Comparison of ENCODE assay signal across 1 cellular context in the genomic region with DNA sequence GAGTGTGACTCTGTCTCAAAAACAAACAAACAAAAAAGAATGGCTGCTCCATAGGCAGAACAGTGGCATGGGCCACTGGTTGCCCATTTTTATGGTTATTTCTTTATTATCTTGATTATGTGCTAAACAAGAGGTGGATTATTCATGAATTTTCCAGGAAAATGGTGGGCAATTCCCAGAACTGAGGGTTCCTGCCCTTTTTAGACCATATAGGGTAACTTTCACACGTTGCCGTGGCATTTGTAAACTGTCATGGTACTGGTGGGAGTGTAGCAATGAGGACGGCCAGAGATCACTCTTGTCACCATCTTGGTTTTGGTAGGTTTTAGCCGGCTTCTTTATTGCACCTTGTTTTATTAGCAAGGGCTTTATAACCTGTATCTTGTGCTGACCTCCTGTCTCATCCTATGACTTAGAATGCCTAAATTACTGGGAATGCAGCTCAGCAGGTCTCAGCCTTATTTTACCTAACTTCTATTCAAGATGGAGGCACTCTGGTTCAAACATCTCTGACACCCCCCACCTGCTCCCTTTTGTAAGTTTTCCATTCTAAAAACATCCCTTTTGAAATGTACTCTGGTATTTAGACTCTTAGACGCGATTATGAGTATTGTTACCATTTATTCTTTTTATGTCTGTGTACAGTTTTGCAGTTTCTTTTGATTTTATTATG.
TF ChIP-seq lines count a peak whose summit lies in the region.

No MANE protein-coding gene starts in this region.

TF ChIP-seq in K562, 482 proteins besides CTCF, POLR2A, EP300 and RAD21 (continued from another document and continues in another):
- TF ChIP-seq, protein P1, sequence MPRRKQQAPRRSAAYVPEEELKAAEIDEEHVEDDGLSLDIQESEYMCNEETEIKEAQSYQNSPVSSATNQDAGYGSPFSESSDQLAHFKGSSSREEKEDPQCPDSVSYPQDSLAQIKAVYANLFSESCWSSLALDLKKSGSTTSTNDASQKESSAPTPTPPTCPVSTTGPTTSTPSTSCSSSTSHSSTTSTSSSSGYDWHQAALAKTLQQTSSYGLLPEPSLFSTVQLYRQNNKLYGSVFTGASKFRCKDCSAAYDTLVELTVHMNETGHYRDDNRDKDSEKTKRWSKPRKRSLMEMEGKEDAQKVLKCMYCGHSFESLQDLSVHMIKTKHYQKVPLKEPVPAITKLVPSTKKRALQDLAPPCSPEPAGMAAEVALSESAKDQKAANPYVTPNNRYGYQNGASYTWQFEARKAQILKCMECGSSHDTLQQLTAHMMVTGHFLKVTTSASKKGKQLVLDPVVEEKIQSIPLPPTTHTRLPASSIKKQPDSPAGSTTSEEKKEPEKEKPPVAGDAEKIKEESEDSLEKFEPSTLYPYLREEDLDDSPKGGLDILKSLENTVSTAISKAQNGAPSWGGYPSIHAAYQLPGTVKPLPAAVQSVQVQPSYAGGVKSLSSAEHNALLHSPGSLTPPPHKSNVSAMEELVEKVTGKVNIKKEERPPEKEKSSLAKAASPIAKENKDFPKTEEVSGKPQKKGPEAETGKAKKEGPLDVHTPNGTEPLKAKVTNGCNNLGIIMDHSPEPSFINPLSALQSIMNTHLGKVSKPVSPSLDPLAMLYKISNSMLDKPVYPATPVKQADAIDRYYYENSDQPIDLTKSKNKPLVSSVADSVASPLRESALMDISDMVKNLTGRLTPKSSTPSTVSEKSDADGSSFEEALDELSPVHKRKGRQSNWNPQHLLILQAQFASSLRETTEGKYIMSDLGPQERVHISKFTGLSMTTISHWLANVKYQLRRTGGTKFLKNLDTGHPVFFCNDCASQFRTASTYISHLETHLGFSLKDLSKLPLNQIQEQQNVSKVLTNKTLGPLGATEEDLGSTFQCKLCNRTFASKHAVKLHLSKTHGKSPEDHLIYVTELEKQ (CRISPR knock-in tag; IDR thresholded peaks at IDR 0.05): no peak
- TF ChIP-seq YY1 (IDR thresholded peaks at IDR 0.05; ENCODE audit: borderline replicate concordance in 1 of 3, control insufficient read depth in 1 of 3, extremely low read depth in 1 of 3, insufficient read depth in 3 of 3, insufficient read length in 1 of 3, insufficient replicate concordance in 2 of 3, low read depth in 1 of 3, low read length in 2 of 3) (no peak), ZNF217 (CRISPR knock-in tag; IDR thresholded peaks at IDR 0.05) (no peak), BCOR (IDR thresholded peaks at IDR 0.05) (no peak), CTBP1 (IDR thresholded peaks at IDR 0.05; ENCODE audit: borderline replicate concordance) (no peak), PHB (CRISPR knock-in tag; IDR thresholded peaks at IDR 0.05) (no peak), RFX7 (CRISPR knock-in tag; IDR thresholded peaks at IDR 0.05) (no peak), ETV1 (tag; conservative IDR thresholded peaks at IDR 0.05; ENCODE audit: low read depth) (no peak; the same call in 1 of the 2 replicates), ZBTB7A (IDR thresholded peaks at IDR 0.05; ENCODE audit: borderline replicate concordance, control insufficient read depth, low read depth, low read length) (no peak), SRF (CRISPR knock-in tag; IDR thresholded peaks at IDR 0.05) (peak in 1 of 2 experiments; percentile 90; a peak in 1 of 4 replicates), PTTG1 (tag; IDR thresholded peaks at IDR 0.05; ENCODE audit: low read depth) (peak; percentile 88), EP400 (IDR thresholded peaks at IDR 0.05) (no peak), NBN (IDR thresholded peaks at IDR 0.05; ENCODE audit: low read depth) (no peak), GTF2A2 (tag; IDR thresholded peaks at IDR 0.05) (peak; percentile 75), ZNF263 (CRISPR knock-in tag; IDR thresholded peaks at IDR 0.05; ENCODE audit: borderline replicate concordance) (no peak), ZNF197 (CRISPR knock-in tag; IDR thresholded peaks at IDR 0.05; ENCODE audit: low read depth) (peak; percentile 78), CSDE1 (IDR thresholded peaks at IDR 0.05) (no peak), HLTF (IDR thresholded peaks at IDR 0.05) (no peak), PTRF (tag; IDR thresholded peaks at IDR 0.05) (peak; percentile 85), NRF1 (conservative IDR thresholded peaks at IDR 0.05 in 1 of 2, IDR thresholded peaks at IDR 0.05 in 1 of 2) (no peak), ZNF184 (CRISPR knock-in tag; IDR thresholded peaks at IDR 0.05) (no peak), HCFC1 (IDR thresholded peaks at IDR 0.05; ENCODE audit: low read depth, low read length) (no peak), CEBPG (CRISPR knock-in tag; IDR thresholded peaks at IDR 0.05) (no peak), CEBPG (tag; conservative IDR thresholded peaks at IDR 0.05 in 1 of 2, IDR thresholded peaks at IDR 0.05 in 1 of 2) (no peak), POLR2B (IDR thresholded peaks at IDR 0.05; ENCODE audit: low read depth, partially characterized antibody) (no peak), SAFB2 (IDR thresholded peaks at IDR 0.05; ENCODE audit: borderline replicate concordance, low read depth, low read length, severe bottlenecking) (no peak), CBX8 (IDR thresholded peaks at IDR 0.05; ENCODE audit: borderline replicate concordance, extremely low read depth, low read depth, low read length, poor library complexity, severe bottlenecking) (no peak), ELF4 (CRISPR knock-in tag; IDR thresholded peaks at IDR 0.05) (no peak), ESRRA (IDR thresholded peaks at IDR 0.05; ENCODE audit: borderline replicate concordance, low read depth) (no peak)
- TF ChIP-seq, protein P2, sequence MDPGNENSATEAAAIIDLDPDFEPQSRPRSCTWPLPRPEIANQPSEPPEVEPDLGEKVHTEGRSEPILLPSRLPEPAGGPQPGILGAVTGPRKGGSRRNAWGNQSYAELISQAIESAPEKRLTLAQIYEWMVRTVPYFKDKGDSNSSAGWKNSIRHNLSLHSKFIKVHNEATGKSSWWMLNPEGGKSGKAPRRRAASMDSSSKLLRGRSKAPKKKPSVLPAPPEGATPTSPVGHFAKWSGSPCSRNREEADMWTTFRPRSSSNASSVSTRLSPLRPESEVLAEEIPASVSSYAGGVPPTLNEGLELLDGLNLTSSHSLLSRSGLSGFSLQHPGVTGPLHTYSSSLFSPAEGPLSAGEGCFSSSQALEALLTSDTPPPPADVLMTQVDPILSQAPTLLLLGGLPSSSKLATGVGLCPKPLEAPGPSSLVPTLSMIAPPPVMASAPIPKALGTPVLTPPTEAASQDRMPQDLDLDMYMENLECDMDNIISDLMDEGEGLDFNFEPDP (CRISPR knock-in tag; IDR thresholded peaks at IDR 0.05): no peak
- TF ChIP-seq, protein P3, sequence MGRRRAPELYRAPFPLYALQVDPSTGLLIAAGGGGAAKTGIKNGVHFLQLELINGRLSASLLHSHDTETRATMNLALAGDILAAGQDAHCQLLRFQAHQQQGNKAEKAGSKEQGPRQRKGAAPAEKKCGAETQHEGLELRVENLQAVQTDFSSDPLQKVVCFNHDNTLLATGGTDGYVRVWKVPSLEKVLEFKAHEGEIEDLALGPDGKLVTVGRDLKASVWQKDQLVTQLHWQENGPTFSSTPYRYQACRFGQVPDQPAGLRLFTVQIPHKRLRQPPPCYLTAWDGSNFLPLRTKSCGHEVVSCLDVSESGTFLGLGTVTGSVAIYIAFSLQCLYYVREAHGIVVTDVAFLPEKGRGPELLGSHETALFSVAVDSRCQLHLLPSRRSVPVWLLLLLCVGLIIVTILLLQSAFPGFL (CRISPR knock-in tag; IDR thresholded peaks at IDR 0.05): no peak
- TF ChIP-seq, protein P4, sequence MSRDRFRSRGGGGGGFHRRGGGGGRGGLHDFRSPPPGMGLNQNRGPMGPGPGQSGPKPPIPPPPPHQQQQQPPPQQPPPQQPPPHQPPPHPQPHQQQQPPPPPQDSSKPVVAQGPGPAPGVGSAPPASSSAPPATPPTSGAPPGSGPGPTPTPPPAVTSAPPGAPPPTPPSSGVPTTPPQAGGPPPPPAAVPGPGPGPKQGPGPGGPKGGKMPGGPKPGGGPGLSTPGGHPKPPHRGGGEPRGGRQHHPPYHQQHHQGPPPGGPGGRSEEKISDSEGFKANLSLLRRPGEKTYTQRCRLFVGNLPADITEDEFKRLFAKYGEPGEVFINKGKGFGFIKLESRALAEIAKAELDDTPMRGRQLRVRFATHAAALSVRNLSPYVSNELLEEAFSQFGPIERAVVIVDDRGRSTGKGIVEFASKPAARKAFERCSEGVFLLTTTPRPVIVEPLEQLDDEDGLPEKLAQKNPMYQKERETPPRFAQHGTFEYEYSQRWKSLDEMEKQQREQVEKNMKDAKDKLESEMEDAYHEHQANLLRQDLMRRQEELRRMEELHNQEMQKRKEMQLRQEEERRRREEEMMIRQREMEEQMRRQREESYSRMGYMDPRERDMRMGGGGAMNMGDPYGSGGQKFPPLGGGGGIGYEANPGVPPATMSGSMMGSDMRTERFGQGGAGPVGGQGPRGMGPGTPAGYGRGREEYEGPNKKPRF (IDR thresholded peaks at IDR 0.05; ENCODE audit: low read depth, low read length): no peak
- TF ChIP-seq, protein P5, sequence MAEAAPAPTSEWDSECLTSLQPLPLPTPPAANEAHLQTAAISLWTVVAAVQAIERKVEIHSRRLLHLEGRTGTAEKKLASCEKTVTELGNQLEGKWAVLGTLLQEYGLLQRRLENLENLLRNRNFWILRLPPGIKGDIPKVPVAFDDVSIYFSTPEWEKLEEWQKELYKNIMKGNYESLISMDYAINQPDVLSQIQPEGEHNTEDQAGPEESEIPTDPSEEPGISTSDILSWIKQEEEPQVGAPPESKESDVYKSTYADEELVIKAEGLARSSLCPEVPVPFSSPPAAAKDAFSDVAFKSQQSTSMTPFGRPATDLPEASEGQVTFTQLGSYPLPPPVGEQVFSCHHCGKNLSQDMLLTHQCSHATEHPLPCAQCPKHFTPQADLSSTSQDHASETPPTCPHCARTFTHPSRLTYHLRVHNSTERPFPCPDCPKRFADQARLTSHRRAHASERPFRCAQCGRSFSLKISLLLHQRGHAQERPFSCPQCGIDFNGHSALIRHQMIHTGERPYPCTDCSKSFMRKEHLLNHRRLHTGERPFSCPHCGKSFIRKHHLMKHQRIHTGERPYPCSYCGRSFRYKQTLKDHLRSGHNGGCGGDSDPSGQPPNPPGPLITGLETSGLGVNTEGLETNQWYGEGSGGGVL (CRISPR knock-in tag; IDR thresholded peaks at IDR 0.05): no peak
- TF ChIP-seq, protein P6, sequence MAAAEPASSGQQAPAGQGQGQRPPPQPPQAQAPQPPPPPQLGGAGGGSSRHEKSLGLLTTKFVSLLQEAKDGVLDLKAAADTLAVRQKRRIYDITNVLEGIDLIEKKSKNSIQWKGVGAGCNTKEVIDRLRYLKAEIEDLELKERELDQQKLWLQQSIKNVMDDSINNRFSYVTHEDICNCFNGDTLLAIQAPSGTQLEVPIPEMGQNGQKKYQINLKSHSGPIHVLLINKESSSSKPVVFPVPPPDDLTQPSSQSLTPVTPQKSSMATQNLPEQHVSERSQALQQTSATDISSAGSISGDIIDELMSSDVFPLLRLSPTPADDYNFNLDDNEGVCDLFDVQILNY (CRISPR knock-in tag; IDR thresholded peaks at IDR 0.05): no peak
- TF ChIP-seq, protein P7, sequence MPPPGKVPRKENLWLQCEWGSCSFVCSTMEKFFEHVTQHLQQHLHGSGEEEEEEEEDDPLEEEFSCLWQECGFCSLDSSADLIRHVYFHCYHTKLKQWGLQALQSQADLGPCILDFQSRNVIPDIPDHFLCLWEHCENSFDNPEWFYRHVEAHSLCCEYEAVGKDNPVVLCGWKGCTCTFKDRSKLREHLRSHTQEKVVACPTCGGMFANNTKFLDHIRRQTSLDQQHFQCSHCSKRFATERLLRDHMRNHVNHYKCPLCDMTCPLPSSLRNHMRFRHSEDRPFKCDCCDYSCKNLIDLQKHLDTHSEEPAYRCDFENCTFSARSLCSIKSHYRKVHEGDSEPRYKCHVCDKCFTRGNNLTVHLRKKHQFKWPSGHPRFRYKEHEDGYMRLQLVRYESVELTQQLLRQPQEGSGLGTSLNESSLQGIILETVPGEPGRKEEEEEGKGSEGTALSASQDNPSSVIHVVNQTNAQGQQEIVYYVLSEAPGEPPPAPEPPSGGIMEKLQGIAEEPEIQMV (tag; conservative IDR thresholded peaks at IDR 0.05; ENCODE audit: low read depth): 0 out of 2 replicates have a peak, but pooled peaks have one; percentile 50
